10 cellular contexts compared by ENCODE assay signal in the genomic region with DNA sequence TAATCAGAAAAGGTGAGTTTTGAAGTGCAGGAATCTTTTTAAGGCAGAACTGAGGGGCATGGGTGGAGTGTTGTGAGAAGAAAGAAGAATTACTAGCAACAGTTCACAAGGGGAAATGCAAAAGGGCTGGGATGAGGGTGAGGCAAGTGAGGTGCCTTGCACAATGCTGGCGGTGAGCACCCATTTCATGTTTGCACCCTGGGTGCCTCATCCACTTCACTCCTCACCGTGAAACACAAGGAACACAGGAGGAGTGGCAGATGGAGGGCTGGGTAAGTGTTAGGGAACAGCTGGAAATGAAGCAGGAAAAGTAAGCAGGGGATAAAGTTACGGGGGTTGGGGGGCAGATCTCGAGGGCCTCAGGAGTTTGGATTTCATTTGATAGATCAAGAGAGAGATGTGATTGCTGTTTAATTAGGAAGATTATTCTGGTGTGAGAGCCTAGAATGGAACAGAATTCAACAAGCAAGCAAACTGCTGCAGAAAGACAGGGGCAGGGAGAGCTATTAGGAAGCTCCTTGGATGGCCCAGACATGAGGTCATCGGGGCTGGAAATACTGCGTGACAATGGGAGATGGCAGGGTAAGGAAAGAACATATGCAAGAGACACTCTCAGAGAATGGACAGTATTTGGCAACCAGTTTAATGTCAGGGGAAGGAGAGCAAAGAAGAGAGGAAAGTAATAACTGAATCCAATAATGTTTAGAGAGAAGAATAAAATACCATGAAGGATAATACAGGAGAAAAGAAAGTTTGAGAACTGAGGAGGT. TPM values are rescaled to one million over a fixed set of nuclear protein-coding genes. Genes with fewer than 3 reads are reported as not detected.
A peak's percentile ranks its signal among the peaks of the same experiment; 100 is the strongest.
DNase-seq lines count a peak whose midpoint lies in the region; TF ChIP-seq lines count a peak whose summit lies in the region.
"Had no signal": no experiment of that assay in that cellular context is flagged by ENCODE, and none has a peak within 500 bp of the region (broad histone marks: within the 10 kb centered on the region; RNA-seq: fewer than 3 reads in every experiment).

No MANE protein-coding gene starts in this region.

- no peaks in the 10 kb centered on the region for H3K4me1 ChIP-seq in tibial artery

- no peaks in the 10 kb centered on the region for H3K36me3 Mint-ChIP-seq in osteocyte (ENCODE audit: unreplicated experiment)

- intact Hi-C loops in tibial artery (cut with DNase I; ENCODE audit: low total_unique reads): no loop called here

- H3K27me3 Mint-ChIP-seq in osteocyte (ENCODE audit: unreplicated experiment): no peaks in the 10 kb centered on the region

- TF ChIP-seq CTCF in epithelial cell of esophagus (IDR thresholded peaks at IDR 0.05; ENCODE audit: insufficient read depth, low read depth, low read length, missing control alignments) (no peak), osteocyte (IDR thresholded peaks at IDR 0.05) (no peak), tibial artery (IDR thresholded peaks at IDR 0.05) (no peak)

- peak overlapping the region; percentile 58 for H3K4me3 ChIP-seq in epithelial cell of esophagus (ENCODE audit: low read length)
- no peak overlapping the region for H3K4me3 ChIP-seq in tibial artery
- H3K4me3 ChIP-seq: cardiac muscle cell had no signal

- no peaks in the 10 kb centered on the region for H3K9me3 Mint-ChIP-seq in osteocyte (ENCODE audit: unreplicated experiment)

- no peaks in the 10 kb centered on the region for H3K9me3 ChIP-seq in tibial artery

- no peak overlapping the region for H3K27ac ChIP-seq in tibial artery
- H3K27ac ChIP-seq: cardiac muscle cell had no signal

- peak overlapping the region; percentile 80 for H3K4me3 Mint-ChIP-seq in osteocyte (ENCODE audit: unreplicated experiment)

- H3K4me1 Mint-ChIP-seq in osteocyte (ENCODE audit: unreplicated experiment): peaks cover 78% of the 10 kb centered on the region

- no peaks in the 10 kb centered on the region for H3K27me3 ChIP-seq in tibial artery
- H3K27me3 ChIP-seq: cardiac muscle cell had no signal

- no peaks in the 10 kb centered on the region for H3K36me3 ChIP-seq in tibial artery
- H3K36me3 ChIP-seq: cardiac muscle cell had no signal

- H3K27ac Mint-ChIP-seq in osteocyte (ENCODE audit: unreplicated experiment): peak overlapping the region; percentile 95
- H3K27ac Mint-ChIP-seq: progenitor cell of endocrine pancreas had no signal

- DNase-seq in GOT3 (lab: John Stamatoyannopoulos, UW) (peak; percentile 16), NCI-H82 treated with DMSO at 0.1 percent for 48 hours (lab: John Stamatoyannopoulos, UW; ENCODE audit: unreplicated experiment) (peak; percentile 52), epithelial cell of esophagus (ENCODE audit: low read depth) (peak; percentile 58), osteocyte (ENCODE audit: extremely low spot score, unreplicated experiment) (no peak), DMS153 (lab: John Stamatoyannopoulos, UW) (no peak), NOMO-1 (lab: John Stamatoyannopoulos, UW; ENCODE audit: unreplicated experiment in 2 of 2) (no peak), T-helper 1 cell (no peak), tibial artery (no peak)

RNA-seq across cellular contexts. Expression of a gene that starts 8.3 kb away (rescaled TPM):
- total RNA-seq in osteocyte: 25.9 and 26.2 TPM in 2 replicates

Comparison
In these comparisons a context has a peak if more than half of its experiments do, and no peak if none do; other contexts are left out.
1. DNase-seq: peak in GOT3 (single experiment), NCI-H82 treated with DMSO at 0.1 percent for 48 hours (single experiment) and epithelial cell of esophagus (single experiment); none in osteocyte (single experiment), DMS153 (single experiment), NOMO-1 (0 of 2), T-helper 1 cell (0 of 5) and tibial artery (0 of 2).